ENCODE assay signal across 9 cellular contexts in the genomic region with DNA sequence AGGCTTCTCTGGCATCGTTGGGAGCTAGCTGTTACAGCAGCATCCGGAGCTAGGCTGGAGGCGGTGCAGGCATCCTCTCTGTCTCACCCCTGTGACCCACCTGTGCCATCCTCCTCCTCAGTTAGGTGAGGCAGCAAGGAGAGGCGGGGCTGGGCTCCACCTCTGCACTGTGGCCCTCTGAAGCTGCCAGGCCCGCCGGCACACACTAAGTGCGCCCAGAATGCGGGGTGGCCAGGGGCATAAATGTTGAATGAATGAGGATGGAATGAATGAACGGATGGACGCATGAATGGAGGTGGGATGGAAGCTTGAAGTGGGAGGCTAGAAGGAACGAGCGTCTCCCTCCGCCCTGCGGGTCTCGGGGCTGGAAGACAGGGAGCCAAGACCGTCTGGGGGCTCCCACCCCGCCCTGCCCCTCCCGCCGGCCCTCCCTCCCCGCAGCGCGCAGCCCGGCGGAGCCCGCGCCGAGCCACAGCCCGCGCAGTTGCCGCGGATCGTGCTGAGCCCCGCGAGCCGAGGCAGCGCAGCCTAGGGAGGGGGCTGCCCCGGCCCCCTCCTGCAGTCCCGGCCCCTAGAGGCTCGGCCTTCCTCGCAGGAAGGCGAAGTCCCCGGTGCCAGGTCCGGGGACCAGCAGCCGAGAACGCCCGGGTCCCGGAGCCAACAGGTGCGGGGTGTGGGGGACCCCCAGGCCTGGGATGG. TPM values are rescaled to one million over a fixed set of nuclear protein-coding genes. Genes with fewer than 3 reads are reported as not detected.
A peak's percentile ranks its signal among the peaks of the same experiment; 100 is the strongest.
DNase-seq lines count a peak whose midpoint lies in the region; ATAC-seq and TF ChIP-seq lines count a peak whose summit lies in the region.
"Had no signal": no experiment of that assay in that cellular context is flagged by ENCODE, and none has a peak within 500 bp of the region (broad histone marks: within the 10 kb centered on the region; RNA-seq: fewer than 3 reads in every experiment).

HCRTR1 (plus strand) TSS at position 472 of the 699 bp plus-strand sequence. CDS start 1,504 bp downstream, outside the sequence.

- no peaks in the 10 kb centered on the region for H3K36me3 Mint-ChIP-seq in activated T-cell treated with anti-CD3 and anti-CD28 coated beads, Interleukin-2, amount 50 U/mL, for 24 hours (ENCODE audit: low read depth)
- H3K36me3 Mint-ChIP-seq in mesothelial cell of epicardium: no peaks in the 10 kb centered on the region

- peak within 1 kb of the TSS in 1 of 2 donors; percentile 40 for H3K27ac ChIP-seq in coronary artery

- peak within 1 kb of the TSS; percentile 75 for H3K4me3 ChIP-seq in coronary artery

- DNase-seq in activated T-cell treated with anti-CD3 and anti-CD28 coated beads, Interleukin-2, amount 50 U/mL, for 24 hours: no peak
- DNase-seq in activated T-cell treated with anti-CD3 and anti-CD28 coated beads, Interleukin-2, amount 50 U/mL, for 1 hour: no peak
- peak; percentile 58 for DNase-seq in coronary artery (ENCODE audit: low spot score)
- DNase-seq in mesothelial cell of epicardium (ENCODE audit: low spot score in 2 of 2, unreplicated experiment in 2 of 2): no peak
- DNase-seq in ureter (ENCODE audit: low spot score): peak; percentile 42
- no peak for DNase-seq in AML-193 (lab: John Stamatoyannopoulos, UW)
- no peak for DNase-seq in mesenteric fat pad (ENCODE audit: low spot score)

- no peak for TF ChIP-seq CTCF in coronary artery (IDR thresholded peaks at IDR 0.05)
- no peak for TF ChIP-seq CTCF in mesothelial cell of epicardium (IDR thresholded peaks at IDR 0.05; ENCODE audit: unreplicated experiment)

- peaks cover 43% of the 10 kb centered on the region for H3K27me3 Mint-ChIP-seq in activated T-cell treated with anti-CD3 and anti-CD28 coated beads, Interleukin-2, amount 50 U/mL, for 24 hours
- peaks cover 20% of the 10 kb centered on the region for H3K27me3 Mint-ChIP-seq in mesothelial cell of epicardium (ENCODE audit: low read depth)

- peak within 1 kb of the TSS; percentile 43 for H3K4me3 Mint-ChIP-seq in activated T-cell treated with anti-CD3 and anti-CD28 coated beads, Interleukin-2, amount 50 U/mL, for 24 hours
- peak within 1 kb of the TSS; percentile 68 for H3K4me3 Mint-ChIP-seq in mesothelial cell of epicardium

- no peak within 1 kb of the TSS for H3K27ac Mint-ChIP-seq in activated T-cell treated with anti-CD3 and anti-CD28 coated beads, Interleukin-2, amount 50 U/mL, for 24 hours
- no peak within 1 kb of the TSS for H3K27ac Mint-ChIP-seq in mesothelial cell of epicardium

- no peak for ATAC-seq in GM19023 (IDR thresholded peaks at IDR 0.05; ENCODE audit: unreplicated experiment)

- peaks cover 6% of the 10 kb centered on the region for H3K4me1 Mint-ChIP-seq in activated T-cell treated with anti-CD3 and anti-CD28 coated beads, Interleukin-2, amount 50 U/mL, for 24 hours (ENCODE audit: low read depth)
- H3K4me1 Mint-ChIP-seq in mesothelial cell of epicardium: peaks cover 8% of the 10 kb centered on the region

- H3K9me3 Mint-ChIP-seq in activated T-cell treated with anti-CD3 and anti-CD28 coated beads, Interleukin-2, amount 50 U/mL, for 24 hours: no peaks in the 10 kb centered on the region
- no peaks in the 10 kb centered on the region for H3K9me3 Mint-ChIP-seq in mesothelial cell of epicardium

RNA-seq across cellular contexts. Expression of gene HCRTR1, which starts in this region (rescaled TPM):
- 0.71 to 1.1 TPM (median 0.98 TPM) in 3 replicates for total RNA-seq in mesothelial cell of epicardium
- total RNA-seq in ureter: not detected
- total RNA-seq in mesenteric fat pad: 0.39 TPM
- total RNA-seq: activated CD8-positive, alpha-beta memory T cell treated with anti-CD3 and anti-CD28 coated beads for 36 hours had no signal

Comparison
In these comparisons a context has a peak if more than half of its experiments do, and no peak if none do; other contexts are left out.
1. Peak in DNase-seq in ureter; RNA of the gene not detected or under 1 TPM.